In genomic region chr4:7957113-7957656, GRCh38 we compare ENCODE assay signal across 28 cellular contexts. TPM values are rescaled to one million over a fixed set of nuclear protein-coding genes. Genes with fewer than 3 reads are reported as not detected.
DNase-seq lines count a peak whose midpoint lies in the region; ATAC-seq, FAIRE-seq and TF ChIP-seq lines count a peak whose summit lies in the region.
"Had no signal": no experiment of that assay in that cellular context is flagged by ENCODE, and none has a peak within 500 bp of the region (broad histone marks: within the 10 kb centered on the region; RNA-seq: fewer than 3 reads in every experiment).

No MANE protein-coding gene starts in this region.

- H3K27me3 Mint-ChIP-seq in activated T-helper 1 cell treated with anti-CD3 and anti-CD28 coated beads, Interleukin-12 subunit alpha, Interleukin-12 subunit beta, Interleukin-2, Interleukin-4 antibody, amounts not matched to agents 30 ng/mL and 10 ng/mL and 1 ng/mL, durations not matched to agents 14 hours and 24 hours and 36 hours (ENCODE audit: insufficient read depth) = peaks cover 2% of the 10 kb centered on the region

- 49% methylated on average over 9 of the region's 9 CpGs for WGBS in HepG2 (ENCODE audit: low lambda C conversion rate)
- 63% methylated on average over 9 of the region's 9 CpGs for WGBS in right lobe of liver (ENCODE audit: insufficient coverage, low coverage, low lambda C conversion rate, missing lambda C conversion rate)

- H3K36me3 Mint-ChIP-seq in activated T-helper 1 cell treated with anti-CD3 and anti-CD28 coated beads, Interleukin-12 subunit alpha, Interleukin-12 subunit beta, Interleukin-2, Interleukin-4 antibody, amounts not matched to agents 30 ng/mL and 10 ng/mL and 1 ng/mL, durations not matched to agents 14 hours and 24 hours and 36 hours (ENCODE audit: low read depth) = peaks cover 2% of the 10 kb centered on the region

- ATAC-seq in HepG2 (no peak), right lobe of liver (no peak)

- 0 out of 2 replicates have a peak overlapping the region, but pooled peaks have one; percentile 7 for H3K9ac ChIP-seq in HepG2 (ENCODE audit: insufficient read depth, low read depth, low read length)
- no peak overlapping the region for H3K9ac ChIP-seq in mucosa of rectum (ENCODE audit: low read depth in 1 of 2, low read length in 2 of 2)
- no peak overlapping the region for H3K9ac ChIP-seq in Karpas-422 (ENCODE audit: low read length)

- intact Hi-C loops in HepG2 (cut with micrococcal nuclease; ENCODE audit: unreplicated experiment) (no loop called here), right lobe of liver (cut with DNase I) (no loop called here)
- intact Hi-C loops in activated T-helper 1 cell treated with anti-CD3 and anti-CD28 coated beads, Interleukin-12 subunit alpha, Interleukin-12 subunit beta, Interleukin-2, Interleukin-4 antibody, amounts not matched to agents 30 ng/mL and 10 ng/mL and 1 ng/mL, durations not matched to agents 14 hours and 24 hours and 36 hours (cut with micrococcal nuclease) = no loop called here

- H2AFZ ChIP-seq in HepG2 (ENCODE audit: low read length) = peak overlapping the region; percentile 34
- H2AFZ ChIP-seq in Karpas-422 (ENCODE audit: low read length) = no peak overlapping the region

- no peak for TF ChIP-seq CTCF in HepG2 (CRISPR knock-in tag; IDR thresholded peaks at IDR 0.05)
- no peak for TF ChIP-seq CTCF in right lobe of liver (IDR thresholded peaks at IDR 0.05)
- no peak for TF ChIP-seq CTCF in Peyer's patch (IDR thresholded peaks at IDR 0.05)
- no peak for TF ChIP-seq CTCF in right atrium auricular region (IDR thresholded peaks at IDR 0.05)

- DNase-seq in HepG2 (ENCODE audit: low spot score) (no peak), right lobe of liver (no peak), Peyer's patch (no peak), Karpas-422 (no peak), right atrium auricular region (ENCODE audit: low spot score) (no peak), HuH-7 (ENCODE audit: low spot score) (no peak)
- no peak for DNase-seq in activated T-helper 1 cell treated with anti-CD3 and anti-CD28 coated beads, Interleukin-12 subunit alpha, Interleukin-12 subunit beta, Interleukin-2, Interleukin-4 antibody, amounts not matched to agents 30 ng/mL and 10 ng/mL and 1 ng/mL, durations not matched to agents 14 hours and 24 hours and 36 hours (ENCODE audit: low spot score)
- DNase-seq: activated naive CD4-positive, alpha-beta T cell treated with anti-CD3 and anti-CD28 coated beads for 36 hours; activated T-cell treated with anti-CD3 and anti-CD28 coated beads, Interleukin-2, amount 50 U/mL, for 24 hours; COR-L47; cortex of kidney; DMS79; midbrain; NCI-H1092 treated with DMSO at 0.1 percent for 48 hours; NCI-H187 treated with DMSO at 0.1 percent for 48 hours; NCI-H748 treated with DMSO at 0.1 percent for 48 hours; SIG-M5; stimulated activated CD8-positive, alpha-beta memory T cell treated with anti-CD3 and anti-CD28 coated beads, Interleukin-4, amount 100 ng/mL, for 48 hours; stomach; T-helper 1 cell; tibial artery had no signal

- peak overlapping the region; percentile 11 for H3K27ac Mint-ChIP-seq in activated T-helper 1 cell treated with anti-CD3 and anti-CD28 coated beads, Interleukin-12 subunit alpha, Interleukin-12 subunit beta, Interleukin-2, Interleukin-4 antibody, amounts not matched to agents 30 ng/mL and 10 ng/mL and 1 ng/mL, durations not matched to agents 14 hours and 24 hours and 36 hours
- H3K27ac Mint-ChIP-seq: activated naive CD4-positive, alpha-beta T cell treated with anti-CD3 and anti-CD28 coated beads for 36 hours; activated T-cell treated with anti-CD3 and anti-CD28 coated beads, Interleukin-2, amount 50 U/mL, for 24 hours had no signal

- no peak overlapping the region for H3K4me3 Mint-ChIP-seq in activated T-helper 1 cell treated with anti-CD3 and anti-CD28 coated beads, Interleukin-12 subunit alpha, Interleukin-12 subunit beta, Interleukin-2, Interleukin-4 antibody, amounts not matched to agents 30 ng/mL and 10 ng/mL and 1 ng/mL, durations not matched to agents 14 hours and 24 hours and 36 hours
- H3K4me3 Mint-ChIP-seq: activated naive CD4-positive, alpha-beta T cell treated with anti-CD3 and anti-CD28 coated beads for 36 hours; activated T-cell treated with anti-CD3 and anti-CD28 coated beads, Interleukin-2, amount 50 U/mL, for 24 hours; neural crest cell had no signal

- in situ Hi-C loops in HepG2 (cut with HindIII; ENCODE audit: extremely low pct_ligation_motif_present, low pct_unique_long_range_greater_than_20kb) = no loop called here

- CTCF ChIA-PET in HepG2 (lab: Yijun Ruan, JAX; ENCODE audit: low intra/inter-chr PET ratio, low total read pairs) = no interaction called here

- no peaks in the 10 kb centered on the region for H3K9me2 ChIP-seq in Karpas-422 (replicated peaks; ENCODE audit: insufficient read depth, low read length)

- H3K4me3 ChIP-seq in HepG2 (replicated peaks in 1 of 3; ENCODE audit: insufficient read depth in 1 of 3, low read depth in 2 of 3, low read length in 3 of 3) = no peak overlapping the region; a peak in 1 of 6 replicates
- no peak overlapping the region for H3K4me3 ChIP-seq in right lobe of liver
- H3K4me3 ChIP-seq in mucosa of rectum (ENCODE audit: low read length in 2 of 2) = peak overlapping the region in 1 of 2 donors; percentile 20
- no peak overlapping the region for H3K4me3 ChIP-seq in Peyer's patch
- no peak overlapping the region for H3K4me3 ChIP-seq in Karpas-422 (ENCODE audit: low read length)
- H3K4me3 ChIP-seq in right atrium auricular region = no peak overlapping the region
- H3K4me3 ChIP-seq: esophagus muscularis mucosa, stomach, tibial artery had no signal

- TF ChIP-seq EP300 in HepG2 (IDR thresholded peaks at IDR 0.05; ENCODE audit: low read depth in 2 of 2, low read length in 2 of 2) (no peak), HepG2 (CRISPR knock-in tag; IDR thresholded peaks at IDR 0.05; ENCODE audit: borderline replicate concordance) (no peak)

- H3K79me2 ChIP-seq in HepG2 (ENCODE audit: insufficient read depth, low read length) = no peaks in the 10 kb centered on the region
- no peaks in the 10 kb centered on the region for H3K79me2 ChIP-seq in Karpas-422 (ENCODE audit: low read length)

- TF ChIP-seq RAD21 in HepG2 (CRISPR knock-in tag; IDR thresholded peaks at IDR 0.05) = no peak

- POLR2A ChIA-PET in HepG2 (lab: Yijun Ruan, JAX) = interaction anchor here (1.6 kb wide), 1 partner anchor 17 kb away, joined by 6 read pairs; the partner anchor contains the start of gene AFAP1

- H3K27ac ChIP-seq in HepG2 (ENCODE audit: extremely low read length, insufficient read depth, low read length) = no peak overlapping the region
- no peak overlapping the region for H3K27ac ChIP-seq in right lobe of liver
- peak overlapping the region; percentile 2 to 24 for H3K27ac ChIP-seq in mucosa of rectum (ENCODE audit: low read depth in 2 of 2, low read length in 2 of 2)
- peak overlapping the region in 1 of 4 donors; percentile 25 for H3K27ac ChIP-seq in Peyer's patch
- no peak overlapping the region for H3K27ac ChIP-seq in Karpas-422 (ENCODE audit: low read length)
- H3K27ac ChIP-seq in right atrium auricular region = no peak overlapping the region
- H3K27ac ChIP-seq: tibial artery had no signal

- peaks cover 48% of the 10 kb centered on the region for H3K4me1 ChIP-seq in HepG2 (ENCODE audit: insufficient read depth, low read length)
- no peaks in the 10 kb centered on the region for H3K4me1 ChIP-seq in right lobe of liver
- H3K4me1 ChIP-seq in mucosa of rectum (ENCODE audit: control insufficient read depth in 2 of 2, insufficient read depth in 2 of 2, low read length in 2 of 2) = peaks cover 15 to 18% of the 10 kb centered on the region in 2 donors
- peaks cover 0 to 25% (median 0%) of the 10 kb centered on the region in 4 donors for H3K4me1 ChIP-seq in Peyer's patch
- peaks cover 6% of the 10 kb centered on the region for H3K4me1 ChIP-seq in Karpas-422 (ENCODE audit: low read length)
- peaks cover 0 to 21% of the 10 kb centered on the region in 2 donors for H3K4me1 ChIP-seq in right atrium auricular region

- H3K36me3 ChIP-seq in HepG2 (replicated peaks in 1 of 2; ENCODE audit: control insufficient read depth in 1 of 2, insufficient read depth in 2 of 2, low read length in 2 of 2) (no peaks in the 10 kb centered on the region), right lobe of liver (no peaks in the 10 kb centered on the region), mucosa of rectum (ENCODE audit: control insufficient read depth in 2 of 2, insufficient read depth in 2 of 2, low read length in 2 of 2) (no peaks in the 10 kb centered on the region), Peyer's patch (no peaks in the 10 kb centered on the region), Karpas-422 (ENCODE audit: insufficient read depth, low read length) (no peaks in the 10 kb centered on the region), right atrium auricular region (no peaks in the 10 kb centered on the region)
- H3K36me3 ChIP-seq: esophagus muscularis mucosa, stomach, tibial artery had no signal

- H3K9me3 ChIP-seq in HepG2 (ENCODE audit: low read length) (no peaks in the 10 kb centered on the region), right lobe of liver (no peaks in the 10 kb centered on the region), mucosa of rectum (ENCODE audit: control insufficient read depth in 2 of 2, low read length in 2 of 2) (peaks cover 0 to 2% of the 10 kb centered on the region in 2 donors), Peyer's patch (peaks cover 0 to 6% (median 0%) of the 10 kb centered on the region in 4 donors), Karpas-422 (ENCODE audit: low read length) (no peaks in the 10 kb centered on the region), right atrium auricular region (no peaks in the 10 kb centered on the region)
- H3K9me3 ChIP-seq: esophagus muscularis mucosa, stomach, tibial artery had no signal

- peak overlapping the region; percentile 74 for H3K4me2 ChIP-seq in HepG2 (ENCODE audit: low read depth, low read length)
- no peak overlapping the region for H3K4me2 ChIP-seq in Karpas-422 (ENCODE audit: low read depth, low read length, poor library complexity, severe bottlenecking)

- TF ChIP-seq POLR2A in HepG2 (IDR thresholded peaks at IDR 0.05; ENCODE audit: insufficient read depth in 1 of 2, low read depth in 2 of 2, low read length in 2 of 2) (no peak), right lobe of liver (IDR thresholded peaks at IDR 0.05) (no peak), Peyer's patch (IDR thresholded peaks at IDR 0.05) (no peak)

- peaks cover 30% of the 10 kb centered on the region for H3K4me1 Mint-ChIP-seq in activated T-helper 1 cell treated with anti-CD3 and anti-CD28 coated beads, Interleukin-12 subunit alpha, Interleukin-12 subunit beta, Interleukin-2, Interleukin-4 antibody, amounts not matched to agents 30 ng/mL and 10 ng/mL and 1 ng/mL, durations not matched to agents 14 hours and 24 hours and 36 hours (ENCODE audit: low read depth)

- no peak for FAIRE-seq in HepG2 (lab: Jason Lieb, UNC)
- FAIRE-seq: frontal cortex, H54, TTC549 had no signal

- H3K27me3 ChIP-seq in HepG2 (ENCODE audit: control insufficient read depth in 1 of 2, insufficient read depth in 2 of 2, low read length in 2 of 2) = peaks cover 0 to 29% of the 10 kb centered on the region in 2 experiments; a peak in 4 of 5 replicates
- H3K27me3 ChIP-seq in right lobe of liver = no peaks in the 10 kb centered on the region
- no peaks in the 10 kb centered on the region for H3K27me3 ChIP-seq in mucosa of rectum (ENCODE audit: control insufficient read depth in 2 of 2, insufficient read depth in 2 of 2, low read length in 2 of 2)
- H3K27me3 ChIP-seq in Peyer's patch = no peaks in the 10 kb centered on the region
- no peaks in the 10 kb centered on the region for H3K27me3 ChIP-seq in Karpas-422 (ENCODE audit: low read length)
- H3K27me3 ChIP-seq in right atrium auricular region = no peaks in the 10 kb centered on the region
- H3K27me3 ChIP-seq: esophagus muscularis mucosa, stomach, tibial artery had no signal

- BruUV-seq in HepG2 (replicated peaks; lab: Mats Ljungman, UMichigan) = no TSS peak

- H4K20me1 ChIP-seq in HepG2 (ENCODE audit: insufficient read depth, low read length) (no peaks in the 10 kb centered on the region), Karpas-422 (ENCODE audit: insufficient read depth, low read depth, low read length) (no peaks in the 10 kb centered on the region)

- peaks cover 4% of the 10 kb centered on the region for H3K9me3 Mint-ChIP-seq in activated T-helper 1 cell treated with anti-CD3 and anti-CD28 coated beads, Interleukin-12 subunit alpha, Interleukin-12 subunit beta, Interleukin-2, Interleukin-4 antibody, amounts not matched to agents 30 ng/mL and 10 ng/mL and 1 ng/mL, durations not matched to agents 14 hours and 24 hours and 36 hours

RNA-seq across cellular contexts. Expression of gene AFAP1, which starts 17.5 kb away (rescaled TPM):
- total RNA-seq in HepG2 (2016; rRNA removed; fragmentation: Illumina TruSeq; extraction: Trizol) (2.5 and 3.1 TPM in 2 replicates), right lobe of liver (1 to 10 TPM in 5 of 6 experiments, under 1 TPM in 1; 0.95 to 3.1 (median 1.9) TPM), Peyer's patch (10 to 100 TPM; 15.8 to 42.9 (median 31.3) TPM), right atrium auricular region (10 to 100 TPM; 16.2 to 27.2 TPM)
- 0.91 and 1.1 TPM in 2 replicates for total RNA-seq in HepG2 (2016; cell fraction: cytosol; rRNA removed; fragmentation: Illumina TruSeq; extraction: Trizol; ENCODE audit: low read depth)
- total RNA-seq in HepG2 (2016; cell fraction: insoluble cytoplasmic fraction; rRNA removed; fragmentation: Illumina TruSeq; extraction: Trizol) = 2.3 and 2.5 TPM in 2 replicates
- total RNA-seq in HepG2 (2016; cell fraction: membrane; rRNA removed; fragmentation: Illumina TruSeq; extraction: Trizol) = 1.3 and 1.6 TPM in 2 replicates
- 3.2 and 3.5 TPM in 2 replicates for total RNA-seq in HepG2 (2016; cell fraction: nucleus; rRNA removed; fragmentation: Illumina TruSeq; extraction: Trizol)
- polyA plus RNA-seq in HepG2 (2011; rRNA removed) = 2.0 and 2.5 TPM in 2 replicates
- polyA plus RNA-seq in HepG2 (2011; cell fraction: cytosol; rRNA removed) = 1.4 and 1.6 TPM in 2 replicates
- 5.5 and 8.2 TPM in 2 replicates for polyA plus RNA-seq in HepG2 (2011; cell fraction: nucleus; rRNA removed)
- polyA plus RNA-seq in HepG2 (2012) = 2.8 and 2.9 TPM in 2 replicates
- 0.11 and 0.15 TPM in 2 replicates for polyA plus RNA-seq in HepG2 (2016; cell fraction: cytosol; fragmentation: Illumina TruSeq; extraction: Trizol; ENCODE audit: low read depth)
- 1.6 and 2.1 TPM in 2 replicates for polyA plus RNA-seq in HepG2 (2016; cell fraction: insoluble cytoplasmic fraction; fragmentation: Illumina TruSeq; extraction: Trizol; ENCODE audit: low read depth)
- polyA plus RNA-seq in HepG2 (2016; cell fraction: membrane; fragmentation: Illumina TruSeq; extraction: Trizol; ENCODE audit: low read depth) = 0.37 and 0.58 TPM in 2 replicates
- polyA plus RNA-seq in HepG2 (2016; cell fraction: nucleus; fragmentation: Illumina TruSeq; extraction: Trizol; ENCODE audit: insufficient read depth, low read depth) = 2.7 and 3.5 TPM in 2 replicates
- 4.5 and 14.2 TPM in 2 replicates for polyA minus RNA-seq in HepG2 (2011; rRNA and poly(A)+ RNA removed; ENCODE audit: low replicate concordance)
- 2.9 and 3.2 TPM in 2 replicates for polyA minus RNA-seq in HepG2 (2011; cell fraction: cytosol; rRNA and poly(A)+ RNA removed)
- polyA minus RNA-seq in HepG2 (2011; cell fraction: nucleus; rRNA and poly(A)+ RNA removed) = 9.5 and 11.9 TPM in 2 replicates
- total RNA-seq in activated T-helper 1 cell treated with anti-CD3 and anti-CD28 coated beads, Interleukin-12 subunit alpha, Interleukin-12 subunit beta, Interleukin-2, Interleukin-4 antibody, amounts not matched to agents 30 ng/mL and 10 ng/mL and 1 ng/mL, durations not matched to agents 14 hours and 24 hours and 36 hours = 48.3 and 48.4 TPM in 2 replicates
- total RNA-seq in Karpas-422 (2014; rRNA removed; shearing (Covaris generic); ENCODE audit: low replicate concordance) = not detected in 2 replicates
- total RNA-seq: OCI-LY7 had no signal

Comparison
In these comparisons a context has a peak if more than half of its experiments do, and no peak if none do; other contexts are left out.
1. H3K27ac ChIP-seq: peak in mucosa of rectum (2 of 2); none in HepG2 (single experiment), right lobe of liver (0 of 3), Karpas-422 (single experiment) and right atrium auricular region (0 of 2).